Comparison of ENCODE assay signal across 16 cellular contexts in genomic region chr10:130191380-130191779, GRCh38. TPM values are rescaled to one million over a fixed set of nuclear protein-coding genes. Genes with fewer than 3 reads are reported as not detected.
A peak's percentile ranks its signal among the peaks of the same experiment; 100 is the strongest.
DNase-seq lines count a peak whose midpoint lies in the region; ATAC-seq, FAIRE-seq and TF ChIP-seq lines count a peak whose summit lies in the region.
"Had no signal": no experiment of that assay in that cellular context is flagged by ENCODE, and none has a peak within 500 bp of the region (broad histone marks: within the 10 kb centered on the region; RNA-seq: fewer than 3 reads in every experiment).

No MANE protein-coding gene starts in this region.

- peak overlapping the region; percentile 15 for H3K4me3 Mint-ChIP-seq in activated CD8-positive, alpha-beta memory T cell treated with anti-CD3 and anti-CD28 coated beads, Interleukin-2, amount 10 ng/mL, durations not matched to agents 7 days and 5 days
- peak overlapping the region; percentile 55; the same call in 2 of the 3 replicates for H3K4me3 Mint-ChIP-seq in GM23338
- peak overlapping the region; percentile 32 for H3K4me3 Mint-ChIP-seq in endodermal cell

- H3K9me3 ChIP-seq in endodermal cell (ENCODE audit: control insufficient read depth, low read length): no peaks in the 10 kb centered on the region
- H3K9me3 ChIP-seq in trophoblast cell (ENCODE audit: insufficient read depth, low read depth, low read length): no peaks in the 10 kb centered on the region
- H3K9me3 ChIP-seq in pancreas: no peaks in the 10 kb centered on the region
- H3K9me3 ChIP-seq: right atrium auricular region had no signal

- no peak overlapping the region for H3K23ac ChIP-seq in trophoblast cell (ENCODE audit: low read length)

- DNase-seq in activated CD8-positive, alpha-beta memory T cell treated with anti-CD3 and anti-CD28 coated beads, Interleukin-2, amount 10 ng/mL, durations not matched to agents 7 days and 5 days: no peak
- no peak for DNase-seq in activated CD8-positive, alpha-beta memory T cell treated with anti-CD3 and anti-CD28 coated beads for 24 hours
- DNase-seq in GM23338 (ENCODE audit: low spot score) (no peak), endodermal cell (no peak), trophoblast cell (no peak), pancreas (no peak), activated gamma-delta T cell (lab: John Stamatoyannopoulos, UW) (no peak), SKM-1 treated with dmso at 0.1 percent for 144 hours (lab: John Stamatoyannopoulos, UW; ENCODE audit: unreplicated experiment) (no peak)
- DNase-seq: ACHN; activated CD8-positive, alpha-beta memory T cell treated with anti-CD3 and anti-CD28 coated beads, Interleukin-2, amount 50 U/mL, for 4 hours; central memory CD4-positive, alpha-beta T cell; effector memory CD4-positive, alpha-beta T cell; NCI-H1417 treated with DMSO at 0.1 percent for 48 hours; NCI-H2171 had no signal

- H3K4me3 ChIP-seq in GM23338: no peak overlapping the region; the same call in 1 of the 2 replicates
- H3K4me3 ChIP-seq in endodermal cell (ENCODE audit: low read length): no peak overlapping the region
- no peak overlapping the region for H3K4me3 ChIP-seq in trophoblast cell (ENCODE audit: low read depth, low read length)
- no peak overlapping the region for H3K4me3 ChIP-seq in pancreas

- no peaks in the 10 kb centered on the region for H3K9me2 ChIP-seq in GM23338 (ENCODE audit: insufficient read depth)

- H3K9me3 Mint-ChIP-seq in activated CD8-positive, alpha-beta memory T cell treated with anti-CD3 and anti-CD28 coated beads, Interleukin-2, amount 10 ng/mL, durations not matched to agents 7 days and 5 days (ENCODE audit: low read depth): no peaks in the 10 kb centered on the region
- H3K9me3 Mint-ChIP-seq in GM23338 (peaks cover 5% of the 10 kb centered on the region), endodermal cell (peaks cover 3% of the 10 kb centered on the region)

- H3K36me3 ChIP-seq in GM23338 (ENCODE audit: insufficient read depth): no peaks in the 10 kb centered on the region
- peaks cover 12% of the 10 kb centered on the region for H3K36me3 ChIP-seq in endodermal cell (ENCODE audit: control insufficient read depth, insufficient read depth, low read length)
- peaks cover 17 to 20% of the 10 kb centered on the region in 2 experiments for H3K36me3 ChIP-seq in trophoblast cell (ENCODE audit: control insufficient read depth in 1 of 2, insufficient read depth in 2 of 2, low read length in 2 of 2)
- no peaks in the 10 kb centered on the region for H3K36me3 ChIP-seq in pancreas
- H3K36me3 ChIP-seq: right atrium auricular region had no signal

- peaks cover 4% of the 10 kb centered on the region for H3K4me1 Mint-ChIP-seq in activated CD8-positive, alpha-beta memory T cell treated with anti-CD3 and anti-CD28 coated beads, Interleukin-2, amount 10 ng/mL, durations not matched to agents 7 days and 5 days
- H3K4me1 Mint-ChIP-seq in GM23338 (peaks cover 3% of the 10 kb centered on the region), endodermal cell (peaks cover 2% of the 10 kb centered on the region)

- H3K27me3 Mint-ChIP-seq in activated CD8-positive, alpha-beta memory T cell treated with anti-CD3 and anti-CD28 coated beads, Interleukin-2, amount 10 ng/mL, durations not matched to agents 7 days and 5 days: peaks cover 9% of the 10 kb centered on the region
- H3K27me3 Mint-ChIP-seq in GM23338 (ENCODE audit: insufficient read depth, low read depth, poor library complexity) (peaks cover 9% of the 10 kb centered on the region), endodermal cell (ENCODE audit: insufficient read depth) (peaks cover 8% of the 10 kb centered on the region)

- no peak overlapping the region for H4K12ac ChIP-seq in trophoblast cell (ENCODE audit: low read depth, low read length)

- no peak overlapping the region for H2BK12ac ChIP-seq in trophoblast cell (ENCODE audit: low read length)

- H3K14ac ChIP-seq in trophoblast cell (ENCODE audit: low read length): no peak overlapping the region

- no peaks in the 10 kb centered on the region for H3K79me2 ChIP-seq in GM23338 (replicated peaks; ENCODE audit: insufficient read depth)
- H3K79me2 ChIP-seq in trophoblast cell (ENCODE audit: control insufficient read depth, insufficient read depth, low read length, poor library complexity): peaks cover 5% of the 10 kb centered on the region

- H2BK5ac ChIP-seq in trophoblast cell (ENCODE audit: low read depth, low read length, poor library complexity): no peak overlapping the region

- intact Hi-C loops in pancreas (cut with DNase I): no loop called here

- H3K4ac ChIP-seq in trophoblast cell (ENCODE audit: low read depth, low read length): no peak overlapping the region

- TF ChIP-seq CTCF in GM23338 (conservative IDR thresholded peaks at IDR 0.05; ENCODE audit: low read depth in 2 of 2) (no peak), endodermal cell (conservative IDR thresholded peaks at IDR 0.05) (no peak), pancreas (IDR thresholded peaks at IDR 0.05) (no peak)

- H2BK120ac ChIP-seq in trophoblast cell (ENCODE audit: insufficient read depth, low read length, poor library complexity): no peak overlapping the region

- no peak overlapping the region for H4K8ac ChIP-seq in trophoblast cell (ENCODE audit: low read depth, low read length)

- H4K20me1 ChIP-seq in GM23338 (replicated peaks; ENCODE audit: insufficient read depth): no peaks in the 10 kb centered on the region

- no peak overlapping the region for H3K9ac ChIP-seq in endodermal cell (ENCODE audit: extremely low read depth, low read length, poor library complexity, severe bottlenecking)
- H3K9ac ChIP-seq in trophoblast cell (ENCODE audit: low read length): no peak overlapping the region

- H3K27ac Mint-ChIP-seq in activated CD8-positive, alpha-beta memory T cell treated with anti-CD3 and anti-CD28 coated beads, Interleukin-2, amount 10 ng/mL, durations not matched to agents 7 days and 5 days: no peak overlapping the region
- H3K27ac Mint-ChIP-seq in GM23338 (no peak overlapping the region), endodermal cell (no peak overlapping the region)

- FAIRE-seq in pancreas (lab: Jason Lieb, UNC): no peak
- FAIRE-seq: islet of Langerhans had no signal

- H3K4me1 ChIP-seq in GM23338 (ENCODE audit: insufficient read depth) (no peaks in the 10 kb centered on the region), endodermal cell (ENCODE audit: control insufficient read depth, insufficient read depth, low read length) (no peaks in the 10 kb centered on the region), trophoblast cell (ENCODE audit: control insufficient read depth in 1 of 2, insufficient read depth in 2 of 2, low read length in 2 of 2) (peaks cover 8 to 11% of the 10 kb centered on the region in 2 experiments), pancreas (peaks cover 0 to 4% (median 0%) of the 10 kb centered on the region in 3 donors)

- no peaks in the 10 kb centered on the region for H3F3A ChIP-seq in GM23338 (replicated peaks; ENCODE audit: low read depth)

- no peak overlapping the region for H2AK5ac ChIP-seq in trophoblast cell (ENCODE audit: low read length)

- H3K27me3 ChIP-seq in GM23338 (ENCODE audit: insufficient read depth): no peaks in the 10 kb centered on the region
- H3K27me3 ChIP-seq in endodermal cell (ENCODE audit: control insufficient read depth, insufficient read depth, low read length, poor library complexity, severe bottlenecking): no peaks in the 10 kb centered on the region
- H3K27me3 ChIP-seq in trophoblast cell (ENCODE audit: insufficient read depth, low read length): no peaks in the 10 kb centered on the region
- H3K27me3 ChIP-seq in pancreas: no peaks in the 10 kb centered on the region
- H3K27me3 ChIP-seq: right atrium auricular region had no signal

- CTCF ChIA-PET in activated CD8-positive, alpha-beta memory T cell treated with anti-CD3 and anti-CD28 coated beads, Interleukin-2, amount 10 ng/mL, durations not matched to agents 7 days and 5 days (lab: Charles Lee): interaction anchor here (0.6 to 1.3 kb wide), 5 partner anchors 9 to 1684 kb away, joined by 3 to 4 read pairs (median 4); no protein-coding TSS in a partner anchor

- H2AFZ ChIP-seq in GM23338: no peak overlapping the region
- H2AFZ ChIP-seq in trophoblast cell (ENCODE audit: insufficient read depth, low read length, poor library complexity): no peak overlapping the region

- WGBS in endodermal cell (ENCODE audit: insufficient coverage in 1 of 2, insufficient read length in 1 of 2), 2 experiments: 92 to 94% methylated on average over 10 to 22 of the region's 22 CpGs
- WGBS in trophoblast cell (ENCODE audit: extremely low coverage, insufficient coverage, insufficient read length): no CpG with 5 or more reads among the region's 22 CpGs
- 88 to 91% methylated on average over 22 of the region's 22 CpGs for WGBS in pancreas, 2 donors

- H3K18ac ChIP-seq in trophoblast cell (ENCODE audit: low read length): peak overlapping the region; percentile 6

- no peak for ATAC-seq in activated CD8-positive, alpha-beta memory T cell treated with anti-CD3 and anti-CD28 coated beads, Interleukin-2, amount 10 ng/mL, durations not matched to agents 7 days and 5 days
- no peak for ATAC-seq in GM23338
- ATAC-seq in pancreas: no peak

- H3K27ac ChIP-seq in GM23338 (ENCODE audit: low read depth) (no peak overlapping the region), endodermal cell (ENCODE audit: low read depth, low read length) (no peak overlapping the region), trophoblast cell (ENCODE audit: low read depth, low read length) (no peak overlapping the region), pancreas (no peak overlapping the region)
- H3K27ac ChIP-seq: right atrium auricular region had no signal

- H3K4me2 ChIP-seq in GM23338 (peak overlapping the region; percentile 90; the same call in 1 of the 2 replicates), trophoblast cell (ENCODE audit: low read length) (no peak overlapping the region)

- peaks cover 7% of the 10 kb centered on the region for H3K79me1 ChIP-seq in trophoblast cell (ENCODE audit: low read length)

- H3K36me3 Mint-ChIP-seq in activated CD8-positive, alpha-beta memory T cell treated with anti-CD3 and anti-CD28 coated beads, Interleukin-2, amount 10 ng/mL, durations not matched to agents 7 days and 5 days: no peaks in the 10 kb centered on the region
- H3K36me3 Mint-ChIP-seq in GM23338 (ENCODE audit: low read depth) (peaks cover 12% of the 10 kb centered on the region), endodermal cell (ENCODE audit: low read depth) (peaks cover 26% of the 10 kb centered on the region)

- H4K91ac ChIP-seq in trophoblast cell (ENCODE audit: low read depth, low read length): no peak overlapping the region

TF ChIP-seq in GM23338, 12 proteins besides CTCF, POLR2A, EP300 and RAD21 (continues in another document):
- no peak for TF ChIP-seq POLR2AphosphoS5 (IDR thresholded peaks at IDR 0.05; ENCODE audit: low read depth)

RNA-seq across cellular contexts. Expression of gene GLRX3, which starts 55.2 kb away (rescaled TPM):
- total RNA-seq in activated CD8-positive, alpha-beta memory T cell treated with anti-CD3 and anti-CD28 coated beads, Interleukin-2, amount 10 ng/mL, durations not matched to agents 7 days and 5 days: 10 to 100 TPM; 65.0 to 89.7 TPM
- 141 and 146 TPM in 2 replicates for total RNA-seq in GM23338 (2014; rRNA removed; shearing (Covaris generic))
- polyA plus RNA-seq in GM23338 (2016; fragmentation: Nextera tagmentation; extraction: Ambion mirVana) (175 and 201 TPM in 2 replicates), pancreas (10 to 100 TPM; 26.0 to 26.8 TPM)
- total RNA-seq in endodermal cell (100 to 1,000 TPM; 119 to 123 TPM), pancreas (10 to 100 TPM; 19.2 to 33.5 (median 28.7) TPM)
- 117 TPM for polyA plus RNA-seq in endodermal cell (2013, experiment 1 of 2)
- 109 TPM for polyA plus RNA-seq in endodermal cell (2013, experiment 2 of 2)
- polyA plus RNA-seq in trophoblast cell (2013): 160 and 164 TPM in 2 replicates
